Comparison of ENCODE assay signal across 8 cellular contexts in the genomic region with DNA sequence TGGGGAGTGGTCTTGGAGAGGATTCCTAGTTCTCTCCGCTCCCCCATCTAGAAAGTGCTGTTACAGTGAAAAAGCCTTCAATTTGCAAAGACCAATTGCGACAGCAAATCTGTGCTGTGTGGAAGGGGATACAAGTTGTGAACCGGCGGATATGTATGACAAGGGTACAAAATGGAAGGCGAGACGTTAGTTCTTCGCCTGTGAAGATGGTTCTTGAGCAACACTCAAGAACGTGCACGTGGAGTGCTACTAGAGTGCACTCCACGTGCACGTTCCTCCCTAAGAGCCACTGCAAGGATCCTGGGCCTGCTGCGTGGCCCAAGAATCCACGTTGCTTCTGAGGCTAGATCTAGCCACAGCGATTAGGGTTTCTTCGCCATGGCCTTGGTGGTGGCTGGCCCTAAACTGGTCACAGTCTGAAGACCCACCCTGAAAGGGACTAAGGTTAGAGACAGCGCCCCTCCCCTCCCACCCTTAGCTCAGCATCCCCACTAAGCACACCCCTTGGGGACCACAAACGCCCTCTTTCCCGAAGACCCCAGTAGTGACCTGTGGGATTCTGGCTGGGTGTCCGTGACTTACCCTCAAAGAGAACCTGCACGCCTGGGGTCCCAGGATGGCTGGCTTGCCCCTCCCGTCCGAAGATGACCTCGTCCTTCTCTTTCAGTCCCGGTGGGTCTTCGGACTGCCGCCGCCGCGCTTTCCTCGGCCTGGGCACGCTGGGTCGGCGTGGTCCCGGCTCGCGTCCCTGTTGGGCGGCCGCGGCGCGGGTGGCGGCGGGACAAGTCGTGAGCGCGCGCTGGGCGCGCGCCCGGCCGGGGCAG.
DNase-seq lines count a peak whose midpoint lies in the region; ATAC-seq lines count a peak whose summit lies in the region.

No MANE protein-coding gene starts in this region.

- peak overlapping the region; percentile 91 for H3K4me3 ChIP-seq in iPS-20b (ENCODE audit: low read length)

- peaks cover 41% of the 10 kb centered on the region for H3K27me3 ChIP-seq in iPS-20b (ENCODE audit: insufficient read depth, low read length)

- no peak overlapping the region for H3K27ac ChIP-seq in iPS-20b (ENCODE audit: low read length)

- peak; percentile 14 for DNase-seq in activated T-cell treated with anti-CD3 and anti-CD28 coated beads for 4 hours
- no peak for DNase-seq in activated T-cell treated with anti-CD3 and anti-CD28 coated beads, Interleukin-2, amount 50 U/mL, for 1 hour
- peak; percentile 90 for DNase-seq in activated CD8-positive, alpha-beta memory T cell treated with anti-CD3 and anti-CD28 coated beads for 24 hours
- DNase-seq in stimulated activated CD8-positive, alpha-beta memory T cell treated with anti-CD3 and anti-CD28 coated beads, Interleukin-15, amount 100 ng/mL, for 24 hours (ENCODE audit: low read depth): peak; percentile 53
- no peak for DNase-seq in COLO829 (ENCODE audit: low spot score)

- ATAC-seq in GM18909 (IDR thresholded peaks at IDR 0.05; ENCODE audit: poor library complexity, unreplicated experiment) (no peak), HG03469 (IDR thresholded peaks at IDR 0.05; ENCODE audit: unreplicated experiment) (no peak)

- H3K36me3 ChIP-seq in iPS-20b (ENCODE audit: insufficient read depth, low read depth, low read length): no peaks in the 10 kb centered on the region

- no peaks in the 10 kb centered on the region for H3K9me3 ChIP-seq in iPS-20b (ENCODE audit: insufficient read depth, low read depth, low read length)

- peaks cover 15% of the 10 kb centered on the region; the same call in 1 of the 2 replicates for H3K4me1 ChIP-seq in iPS-20b (ENCODE audit: insufficient read depth, low read length)

- H3K9ac ChIP-seq in iPS-20b (ENCODE audit: low read depth, low read length): 0 out of 2 replicates have a peak overlapping the region, but pooled peaks have one; percentile 29

Comparison
In these comparisons a context has a peak if more than half of its experiments do, and no peak if none do; other contexts are left out.
1. DNase-seq: peak in activated T-cell treated with anti-CD3 and anti-CD28 coated beads for 4 hours (single experiment), activated CD8-positive, alpha-beta memory T cell treated with anti-CD3 and anti-CD28 coated beads for 24 hours (single experiment) and stimulated activated CD8-positive, alpha-beta memory T cell treated with anti-CD3 and anti-CD28 coated beads, Interleukin-15, amount 100 ng/mL, for 24 hours (single experiment); none in activated T-cell treated with anti-CD3 and anti-CD28 coated beads, Interleukin-2, amount 50 U/mL, for 1 hour (single experiment) and COLO829 (single experiment).